ENCODE assay signal across 26 cellular contexts in the genomic region with DNA sequence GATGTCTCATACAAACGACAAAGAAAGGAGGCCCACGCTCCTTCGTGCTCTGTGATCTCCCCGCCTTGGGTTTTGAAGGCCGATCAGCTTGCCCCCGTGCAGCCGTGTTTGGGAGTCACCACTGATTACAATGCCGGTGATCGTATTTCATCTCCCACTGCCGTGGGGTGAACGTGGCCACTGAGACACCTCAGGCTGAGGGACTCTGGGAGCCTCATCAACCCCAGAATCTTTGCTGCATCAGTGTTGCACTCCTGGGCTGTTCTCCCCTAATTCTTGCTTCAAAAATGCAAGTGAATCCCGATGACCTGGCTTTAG.
DNase-seq lines count a peak whose midpoint lies in the region; ATAC-seq and TF ChIP-seq lines count a peak whose summit lies in the region.
"Had no signal": no experiment of that assay in that cellular context is flagged by ENCODE, and none has a peak within 500 bp of the region (broad histone marks: within the 10 kb centered on the region; RNA-seq: fewer than 3 reads in every experiment).

No MANE protein-coding gene starts in this region.

- H3K27ac Mint-ChIP-seq in endodermal cell, result no peak overlapping the region
- peak overlapping the region; percentile 52 for H3K27ac Mint-ChIP-seq in stimulated activated memory B cell treated with anti-CD40 and anti-IgM and Interleukin-4, amounts not matched to agents 10 μg/mL and 1 μg/mL and 100 μg/mL, for 72 hours
- H3K27ac Mint-ChIP-seq: effector memory CD8-positive, alpha-beta T cell; mesothelial cell of epicardium; natural killer cell had no signal

- TF ChIP-seq POLR2A in Peyer's patch (IDR thresholded peaks at IDR 0.05), result no peak

- H3K36me3 ChIP-seq in HUES48 (ENCODE audit: control insufficient read depth, insufficient read depth, low read length) (no peaks in the 10 kb centered on the region), RWPE2 (ENCODE audit: low read depth) (no peaks in the 10 kb centered on the region), endodermal cell (ENCODE audit: control insufficient read depth, insufficient read depth, low read length) (no peaks in the 10 kb centered on the region), Peyer's patch (no peaks in the 10 kb centered on the region)
- H3K36me3 ChIP-seq: MG63, prostate gland, right lobe of liver had no signal

- no peak for ATAC-seq in RWPE2 (ENCODE audit: low read depth)
- ATAC-seq in stimulated activated memory B cell treated with anti-CD40 and anti-IgM and Interleukin-4, amounts not matched to agents 10 μg/mL and 1 μg/mL and 100 μg/mL, for 72 hours, result no peak
- ATAC-seq: effector memory CD8-positive, alpha-beta T cell; left ventricle myocardium superior; natural killer cell; right lobe of liver had no signal

- no peaks in the 10 kb centered on the region for H3K9me3 Mint-ChIP-seq in endodermal cell
- H3K9me3 Mint-ChIP-seq in stimulated activated memory B cell treated with anti-CD40 and anti-IgM and Interleukin-4, amounts not matched to agents 10 μg/mL and 1 μg/mL and 100 μg/mL, for 72 hours, result no peaks in the 10 kb centered on the region
- H3K9me3 Mint-ChIP-seq: activated T-cell treated with anti-CD3 and anti-CD28 coated beads, Interleukin-2, amount 50 U/mL, for 24 hours; effector memory CD8-positive, alpha-beta T cell; mesothelial cell of epicardium; natural killer cell; type B pancreatic cell had no signal

- H3K4me3 ChIP-seq in HUES48 (ENCODE audit: low read depth, low read length) (no peak overlapping the region), RWPE2 (ENCODE audit: severe bottlenecking) (no peak overlapping the region), endodermal cell (ENCODE audit: low read length) (no peak overlapping the region), Peyer's patch (no peak overlapping the region)
- H3K4me3 ChIP-seq: MG63, prostate gland, right lobe of liver had no signal

- 88 to 89% methylated on average over 12 of the region's 12 CpGs for WGBS in endodermal cell (ENCODE audit: insufficient coverage in 1 of 2, insufficient read length in 1 of 2), 2 experiments

- H3K27ac ChIP-seq in HUES48 (ENCODE audit: low read depth, low read length), result peak overlapping the region; percentile 5
- H3K27ac ChIP-seq in RWPE2 (ENCODE audit: poor library complexity, severe bottlenecking), result peak overlapping the region; percentile 67
- peak overlapping the region; percentile 17 for H3K27ac ChIP-seq in endodermal cell (ENCODE audit: low read depth, low read length)
- H3K27ac ChIP-seq in Peyer's patch, result no peak overlapping the region
- H3K27ac ChIP-seq: prostate gland, right lobe of liver had no signal

- H3K9ac ChIP-seq in HUES48 (ENCODE audit: low read depth, low read length) (no peak overlapping the region), endodermal cell (ENCODE audit: extremely low read depth, low read length, poor library complexity, severe bottlenecking) (no peak overlapping the region)

- no peaks in the 10 kb centered on the region for H3K27me3 Mint-ChIP-seq in endodermal cell (ENCODE audit: insufficient read depth)
- H3K27me3 Mint-ChIP-seq in stimulated activated memory B cell treated with anti-CD40 and anti-IgM and Interleukin-4, amounts not matched to agents 10 μg/mL and 1 μg/mL and 100 μg/mL, for 72 hours, result peaks cover 12% of the 10 kb centered on the region
- H3K27me3 Mint-ChIP-seq: activated T-cell treated with anti-CD3 and anti-CD28 coated beads, Interleukin-2, amount 50 U/mL, for 24 hours; type B pancreatic cell had no signal

- no peaks in the 10 kb centered on the region for H3K36me3 Mint-ChIP-seq in endodermal cell (ENCODE audit: low read depth)
- no peaks in the 10 kb centered on the region for H3K36me3 Mint-ChIP-seq in stimulated activated memory B cell treated with anti-CD40 and anti-IgM and Interleukin-4, amounts not matched to agents 10 μg/mL and 1 μg/mL and 100 μg/mL, for 72 hours
- H3K36me3 Mint-ChIP-seq: mesothelial cell of epicardium, natural killer cell, type B pancreatic cell had no signal

- H3K9me3 ChIP-seq in HUES48 (ENCODE audit: control insufficient read depth, insufficient read depth, low read length), result no peaks in the 10 kb centered on the region
- H3K9me3 ChIP-seq in RWPE2 (ENCODE audit: severe bottlenecking), result no peaks in the 10 kb centered on the region
- H3K9me3 ChIP-seq in endodermal cell (ENCODE audit: control insufficient read depth, low read length), result no peaks in the 10 kb centered on the region
- no peaks in the 10 kb centered on the region for H3K9me3 ChIP-seq in Peyer's patch
- H3K9me3 ChIP-seq: MG63, prostate gland, right lobe of liver had no signal

- peaks cover 10% of the 10 kb centered on the region; the same call in 1 of the 2 replicates for H3K4me1 ChIP-seq in HUES48 (ENCODE audit: control insufficient read depth, insufficient read depth, low read length)
- H3K4me1 ChIP-seq in RWPE2 (ENCODE audit: insufficient read depth, poor library complexity, severe bottlenecking), result peaks cover 28% of the 10 kb centered on the region
- H3K4me1 ChIP-seq in endodermal cell (ENCODE audit: control insufficient read depth, insufficient read depth, low read length), result no peaks in the 10 kb centered on the region
- H3K4me1 ChIP-seq in Peyer's patch, result no peaks in the 10 kb centered on the region
- H3K4me1 ChIP-seq: prostate gland, right lobe of liver had no signal

- TF ChIP-seq CTCF in RWPE2 (IDR thresholded peaks at IDR 0.05; ENCODE audit: poor library complexity, severe bottlenecking) (no peak), endodermal cell (conservative IDR thresholded peaks at IDR 0.05) (no peak), Peyer's patch (IDR thresholded peaks at IDR 0.05) (no peak)

- no peaks in the 10 kb centered on the region for H3K4me1 Mint-ChIP-seq in endodermal cell
- H3K4me1 Mint-ChIP-seq in stimulated activated memory B cell treated with anti-CD40 and anti-IgM and Interleukin-4, amounts not matched to agents 10 μg/mL and 1 μg/mL and 100 μg/mL, for 72 hours, result peaks cover 49% of the 10 kb centered on the region
- H3K4me1 Mint-ChIP-seq: natural killer cell had no signal

- H3K27me3 ChIP-seq in HUES48 (ENCODE audit: control insufficient read depth, insufficient read depth, low read length) (no peaks in the 10 kb centered on the region), RWPE2 (ENCODE audit: insufficient read depth, poor library complexity, severe bottlenecking) (no peaks in the 10 kb centered on the region), endodermal cell (ENCODE audit: control insufficient read depth, insufficient read depth, low read length, poor library complexity, severe bottlenecking) (no peaks in the 10 kb centered on the region), Peyer's patch (no peaks in the 10 kb centered on the region)
- H3K27me3 ChIP-seq: MG63, right lobe of liver had no signal

- no peak for DNase-seq in RWPE2 (ENCODE audit: low spot score)
- no peak for DNase-seq in endodermal cell
- DNase-seq in COLO829 (ENCODE audit: low spot score), result no peak
- DNase-seq in Peyer's patch, result no peak
- no peak for DNase-seq in activated T-cell treated with anti-CD3 and anti-CD28 coated beads, Interleukin-2, amount 50 U/mL, for 1 hour
- DNase-seq: activated CD4-positive, alpha-beta T cell treated with anti-CD3 and anti-CD28 coated beads, Interleukin-2, amount 50 U/mL, for 1 hour; activated CD4-positive, CD25-positive, alpha-beta regulatory T cell; activated gamma-delta T cell treated with Interleukin-2 at 50 U/mL for 16 hours; activated T-cell treated with anti-CD3 and anti-CD28 coated beads, Interleukin-2, amount 50 U/mL, for 24 hours; central memory CD4-positive, alpha-beta T cell; cortex of kidney; effector memory CD8-positive, alpha-beta T cell; glutamatergic neuron; KBM-7; left ventricle myocardium superior; natural killer cell; NCI-H1105 treated with DMSO at 0.1 percent for 48 hours; NCI-H1930; NCI-H524; right lobe of liver had no signal

- H3K4me3 Mint-ChIP-seq in endodermal cell, result no peak overlapping the region
- H3K4me3 Mint-ChIP-seq in stimulated activated memory B cell treated with anti-CD40 and anti-IgM and Interleukin-4, amounts not matched to agents 10 μg/mL and 1 μg/mL and 100 μg/mL, for 72 hours, result no peak overlapping the region
- H3K4me3 Mint-ChIP-seq: activated T-cell treated with anti-CD3 and anti-CD28 coated beads, Interleukin-2, amount 50 U/mL, for 24 hours; effector memory CD8-positive, alpha-beta T cell; mesothelial cell of epicardium; natural killer cell; type B pancreatic cell had no signal

Comparison
In these comparisons a context has a peak if more than half of its experiments do, and no peak if none do; other contexts are left out.
1. H3K27ac ChIP-seq: peak in HUES48 (single experiment), RWPE2 (single experiment) and endodermal cell (single experiment); none in Peyer's patch (0 of 4).